ENCODE assay signal across 30 cellular contexts in genomic region chr11:28666632-28667031, GRCh38.
DNase-seq lines count a peak whose midpoint lies in the region; ATAC-seq and TF ChIP-seq lines count a peak whose summit lies in the region.
"Had no signal": no experiment of that assay in that cellular context is flagged by ENCODE, and none has a peak within 500 bp of the region (broad histone marks: within the 10 kb centered on the region; RNA-seq: fewer than 3 reads in every experiment).

No MANE protein-coding gene starts in this region.

- no peak for TF ChIP-seq CTCF in osteoblast (IDR thresholded peaks at IDR 0.05; ENCODE audit: extremely low read depth, low read depth, low read length)
- no peak for TF ChIP-seq CTCF in heart left ventricle (IDR thresholded peaks at IDR 0.05)

- peak overlapping the region; percentile 52 for H2AFZ ChIP-seq in osteoblast (ENCODE audit: low read length)

- H3K36me3 Mint-ChIP-seq in CD8-positive, alpha-beta memory T cell = no peaks in the 10 kb centered on the region
- H3K36me3 Mint-ChIP-seq: activated naive CD4-positive, alpha-beta T cell treated with anti-CD3 and anti-CD28 coated beads, Interleukin-2, amount 50 U/mL, for 72 hours; CD4-positive, CD25-positive, alpha-beta regulatory T cell; stimulated activated effector memory CD8-positive, alpha-beta T cell treated with anti-CD3 and anti-CD28 coated beads, Interleukin-12 subunit alpha, Interleukin-12 subunit beta, amount 100 ng/mL, for 72 hours had no signal

- intact Hi-C loops in heart left ventricle (cut with DNase I) = no loop called here
- intact Hi-C loops in cardiac septum (cut with DNase I) = no loop called here

- H3K4me3 ChIP-seq in osteoblast (ENCODE audit: insufficient read depth, low read length) (no peak overlapping the region), heart left ventricle (no peak overlapping the region)
- H3K4me3 ChIP-seq in CD8-positive, alpha-beta memory T cell (ENCODE audit: low read length) = no peak overlapping the region
- H3K4me3 ChIP-seq: cardiac muscle cell, heart right ventricle, lung, MG63, right lobe of liver, SJCRH30, upper lobe of left lung had no signal

- H3K4me1 ChIP-seq in osteoblast (ENCODE audit: insufficient read depth, low read length) = no peaks in the 10 kb centered on the region
- H3K4me1 ChIP-seq in CD8-positive, alpha-beta memory T cell (ENCODE audit: insufficient read depth, low read length) = no peaks in the 10 kb centered on the region
- H3K4me1 ChIP-seq in heart left ventricle = no peaks in the 10 kb centered on the region
- H3K4me1 ChIP-seq: heart right ventricle, right lobe of liver, SJCRH30, upper lobe of left lung had no signal

- no peaks in the 10 kb centered on the region for H4K20me1 ChIP-seq in osteoblast (ENCODE audit: insufficient read depth, low read length)

- WGBS in heart left ventricle, 4 donors = 70 to 81% (median 75%) methylated on average over 6 of the region's 6 CpGs

- no peaks in the 10 kb centered on the region for H3K4me1 Mint-ChIP-seq in CD8-positive, alpha-beta memory T cell
- H3K4me1 Mint-ChIP-seq: activated CD4-positive, alpha-beta memory T cell treated with anti-CD3 and anti-CD28 coated beads, Interleukin-2, amount 10 ng/mL, durations not matched to agents 7 days and 5 days; CD4-positive, CD25-positive, alpha-beta regulatory T cell; neural crest cell; stimulated activated effector memory CD8-positive, alpha-beta T cell treated with anti-CD3 and anti-CD28 coated beads, Interleukin-12 subunit alpha, Interleukin-12 subunit beta, amount 100 ng/mL, for 72 hours had no signal

- POLR2A ChIA-PET in CD8-positive, alpha-beta memory T cell (lab: Charles Lee) = no interaction called here

- no peak overlapping the region for H3K4me2 ChIP-seq in osteoblast (ENCODE audit: insufficient read depth, low read length)

- H3K9me3 ChIP-seq in osteoblast (ENCODE audit: low read depth, low read length) (no peaks in the 10 kb centered on the region), heart left ventricle (no peaks in the 10 kb centered on the region)
- H3K9me3 ChIP-seq in CD8-positive, alpha-beta memory T cell (ENCODE audit: low read length) = no peaks in the 10 kb centered on the region
- H3K9me3 ChIP-seq: heart right ventricle, MG63, right lobe of liver, SJCRH30, upper lobe of left lung had no signal

- H3K27ac ChIP-seq in osteoblast (ENCODE audit: low read depth, low read length) (no peak overlapping the region), heart left ventricle (no peak overlapping the region)
- no peak overlapping the region for H3K27ac ChIP-seq in CD8-positive, alpha-beta memory T cell (ENCODE audit: low read depth, low read length)
- H3K27ac ChIP-seq: cardiac muscle cell, heart right ventricle, right lobe of liver, SJCRH30, upper lobe of left lung had no signal

- H3K36me3 ChIP-seq in osteoblast (ENCODE audit: insufficient read depth, low read length) = no peaks in the 10 kb centered on the region
- H3K36me3 ChIP-seq in CD8-positive, alpha-beta memory T cell (ENCODE audit: insufficient read depth, low read length) = no peaks in the 10 kb centered on the region
- H3K36me3 ChIP-seq in heart left ventricle = no peaks in the 10 kb centered on the region
- H3K36me3 ChIP-seq: cardiac muscle cell, heart right ventricle, MG63, right lobe of liver, SJCRH30, upper lobe of left lung had no signal

- no peaks in the 10 kb centered on the region for H3K27me3 Mint-ChIP-seq in CD8-positive, alpha-beta memory T cell
- H3K27me3 Mint-ChIP-seq: activated CD4-positive, alpha-beta memory T cell treated with anti-CD3 and anti-CD28 coated beads, Interleukin-2, amount 10 ng/mL, durations not matched to agents 7 days and 5 days; CD4-positive, CD25-positive, alpha-beta regulatory T cell; dendritic cell treated with granulocyte-macrophage colony-stimulating factor and Interleukin-4, amounts not matched to agents 40 ng/mL and 50 ng/mL, for 4 days had no signal

- TF ChIP-seq POLR2A in heart left ventricle (IDR thresholded peaks at IDR 0.05) = no peak

- no peaks in the 10 kb centered on the region for H3K79me2 ChIP-seq in osteoblast (ENCODE audit: insufficient read depth, low read length)

- H3K4me3 Mint-ChIP-seq in CD8-positive, alpha-beta memory T cell = no peak overlapping the region
- H3K4me3 Mint-ChIP-seq: activated CD4-positive, alpha-beta memory T cell treated with anti-CD3 and anti-CD28 coated beads, Interleukin-2, amount 10 ng/mL, durations not matched to agents 7 days and 5 days; CD4-positive, CD25-positive, alpha-beta regulatory T cell; dendritic cell treated with granulocyte-macrophage colony-stimulating factor and Interleukin-4, amounts not matched to agents 40 ng/mL and 50 ng/mL, for 4 days; neural crest cell; stimulated activated effector memory CD8-positive, alpha-beta T cell treated with anti-CD3 and anti-CD28 coated beads, Interleukin-12 subunit alpha, Interleukin-12 subunit beta, amount 100 ng/mL, for 72 hours had no signal

- DNase-seq in Ammon's horn (ENCODE audit: low spot score) = peak; percentile 49
- DNase-seq in RPMI7951 (ENCODE audit: low read depth) = peak; percentile 53
- DNase-seq in fibroblast of peridontal ligament (ENCODE audit: extremely low read depth) = peak; percentile 96
- DNase-seq in osteoblast (ENCODE audit: insufficient read length, low spot score, missing footprints) = no peak
- no peak for DNase-seq in CD8-positive, alpha-beta memory T cell
- DNase-seq in GF-D8 (lab: John Stamatoyannopoulos, UW) = no peak
- DNase-seq in heart left ventricle = no peak
- no peak for DNase-seq in cardiac septum (ENCODE audit: low spot score)
- DNase-seq: activated CD4-positive, alpha-beta memory T cell treated with anti-CD3 and anti-CD28 coated beads, Interleukin-2, amount 10 ng/mL, durations not matched to agents 7 days and 5 days; activated CD4-positive, alpha-beta T cell treated with anti-CD3 and anti-CD28 coated beads for 1 hour; activated CD8-positive, alpha-beta memory T cell treated with anti-CD3 and anti-CD28 coated beads, Interleukin-2, amount 50 U/mL, for 48 hours; anterior cingulate cortex; CD4-positive, CD25-positive, alpha-beta regulatory T cell; H7; heart right ventricle; KBM-7; MG63; NCI-H2029 treated with DMSO at 0.1 percent for 48 hours; NCI-H226; posterior cingulate gyrus; right lobe of liver; SJCRH30; stimulated activated CD4-positive, alpha-beta T cell treated with anti-CD3 and anti-CD28 coated beads, Interleukin-4, amount 100 ng/mL, for 24 hours; upper lobe of left lung had no signal

- no peak overlapping the region for H3K27ac Mint-ChIP-seq in CD8-positive, alpha-beta memory T cell
- H3K27ac Mint-ChIP-seq: activated CD4-positive, alpha-beta memory T cell treated with anti-CD3 and anti-CD28 coated beads, Interleukin-2, amount 10 ng/mL, durations not matched to agents 7 days and 5 days; activated naive CD4-positive, alpha-beta T cell treated with anti-CD3 and anti-CD28 coated beads, Interleukin-2, amount 50 U/mL, for 72 hours; dendritic cell treated with granulocyte-macrophage colony-stimulating factor and Interleukin-4, amounts not matched to agents 40 ng/mL and 50 ng/mL, for 4 days; stimulated activated effector memory CD8-positive, alpha-beta T cell treated with anti-CD3 and anti-CD28 coated beads, Interleukin-12 subunit alpha, Interleukin-12 subunit beta, amount 100 ng/mL, for 72 hours had no signal

- CTCF ChIA-PET in CD8-positive, alpha-beta memory T cell (lab: Charles Lee) = no interaction called here

- no peak for ATAC-seq in heart left ventricle
- ATAC-seq: activated naive CD4-positive, alpha-beta T cell treated with anti-CD3 and anti-CD28 coated beads, Interleukin-2, amount 50 U/mL, for 72 hours; heart right ventricle; right lobe of liver; stimulated activated effector memory CD8-positive, alpha-beta T cell treated with anti-CD3 and anti-CD28 coated beads, Interleukin-12 subunit alpha, Interleukin-12 subunit beta, amount 100 ng/mL, for 72 hours had no signal

- H3K27me3 ChIP-seq in osteoblast (ENCODE audit: insufficient read depth, low read length) (no peaks in the 10 kb centered on the region), heart left ventricle (no peaks in the 10 kb centered on the region)
- H3K27me3 ChIP-seq in CD8-positive, alpha-beta memory T cell (ENCODE audit: insufficient read depth, low read length, poor library complexity, severe bottlenecking) = no peaks in the 10 kb centered on the region
- H3K27me3 ChIP-seq: cardiac muscle cell, heart right ventricle, MG63, right lobe of liver, SJCRH30, upper lobe of left lung had no signal

- peaks cover 0 to 5% (median 2%) of the 10 kb centered on the region in 5 donors for H3K9me3 Mint-ChIP-seq in CD8-positive, alpha-beta memory T cell
- H3K9me3 Mint-ChIP-seq: activated CD4-positive, alpha-beta memory T cell treated with anti-CD3 and anti-CD28 coated beads, Interleukin-2, amount 10 ng/mL, durations not matched to agents 7 days and 5 days; activated naive CD4-positive, alpha-beta T cell treated with anti-CD3 and anti-CD28 coated beads, Interleukin-2, amount 50 U/mL, for 72 hours; dendritic cell treated with granulocyte-macrophage colony-stimulating factor and Interleukin-4, amounts not matched to agents 40 ng/mL and 50 ng/mL, for 4 days; neural crest cell had no signal

Comparison
In these comparisons a context has a peak if more than half of its experiments do, and no peak if none do; other contexts are left out.
1. DNase-seq: peak in Ammon's horn (single experiment), RPMI7951 (single experiment) and fibroblast of peridontal ligament (single experiment); none in osteoblast (single experiment), CD8-positive, alpha-beta memory T cell (0 of 5), GF-D8 (single experiment), heart left ventricle (0 of 5) and cardiac septum (single experiment).